Comparison of ENCODE assay signal across 8 cellular contexts in genomic region chr11:63680842-63681207, GRCh38. TPM values are rescaled to one million over a fixed set of nuclear protein-coding genes. Genes with fewer than 3 reads are reported as not detected.
DNase-seq lines count a peak whose midpoint lies in the region; ATAC-seq, FAIRE-seq and TF ChIP-seq lines count a peak whose summit lies in the region.

No MANE protein-coding gene starts in this region.

- TF ChIP-seq RAD21 in A549 (conservative IDR thresholded peaks at IDR 0.05 in 1 of 2, IDR thresholded peaks at IDR 0.05 in 1 of 2): no peak

- DNase-seq in A549 (ENCODE audit: low read depth in 1 of 2, low spot score in 1 of 2): no peak
- DNase-seq in RWPE2 (ENCODE audit: low spot score): no peak
- DNase-seq in choroid plexus epithelial cell (ENCODE audit: low read depth): no peak
- no peak for DNase-seq in upper lobe of right lung
- no peak for DNase-seq in GM10248 (ENCODE audit: extremely low spot score)

- no peak for FAIRE-seq in A549 (lab: Jason Lieb, UNC)

- no peak overlapping the region for H3K9ac ChIP-seq in muscle layer of colon (ENCODE audit: low read length)

- intact Hi-C loops in upper lobe of right lung (cut with DNase I): no loop called here

- peak overlapping the region; percentile 76 for H3K4me2 ChIP-seq in A549

- H3K4me1 ChIP-seq in A549: peaks cover 24% of the 10 kb centered on the region
- peaks cover 12% of the 10 kb centered on the region for H3K4me1 ChIP-seq in RWPE2 (ENCODE audit: insufficient read depth, poor library complexity, severe bottlenecking)
- peaks cover 16% of the 10 kb centered on the region for H3K4me1 ChIP-seq in muscle layer of colon (ENCODE audit: insufficient read depth, low read length)
- peaks cover 28% of the 10 kb centered on the region for H3K4me1 ChIP-seq in upper lobe of right lung

- no peak for TF ChIP-seq EP300 in A549 (IDR thresholded peaks at IDR 0.05)

- H3K9me3 ChIP-seq in A549: no peaks in the 10 kb centered on the region
- H3K9me3 ChIP-seq in RWPE2 (ENCODE audit: severe bottlenecking): no peaks in the 10 kb centered on the region
- H3K9me3 ChIP-seq in muscle layer of colon (ENCODE audit: low read length): no peaks in the 10 kb centered on the region
- no peaks in the 10 kb centered on the region for H3K9me3 ChIP-seq in upper lobe of right lung

- POLR2A ChIA-PET in A549 (lab: Yijun Ruan, JAX) (interaction anchor here (1.1 to 3.4 kb wide), 7 partner anchors 8 to 122 kb away, joined by 3 to 29 read pairs (median 3); partner anchors contain the start of gene ATL3), GM10248 (lab: Yijun Ruan, JAX) (interaction anchor here (1.3 kb wide), 1 partner anchor 10 kb away, joined by 5 read pairs; the partner anchor contains the start of gene ATL3)

- H3K4me3 ChIP-seq in A549: peak overlapping the region; percentile 23
- H3K4me3 ChIP-seq in RWPE2 (ENCODE audit: severe bottlenecking): peak overlapping the region; percentile 89
- H3K4me3 ChIP-seq in choroid plexus epithelial cell (ENCODE audit: low read depth, low read length): peak overlapping the region; percentile 55
- peak overlapping the region in 1 of 2 donors; percentile 81 for H3K4me3 ChIP-seq in muscle layer of colon (ENCODE audit: low read depth in 1 of 2, low read length in 2 of 2)
- H3K4me3 ChIP-seq in upper lobe of right lung: peak overlapping the region; percentile 92

- peak overlapping the region; percentile 66 to 83 for H3K27ac ChIP-seq in A549
- H3K27ac ChIP-seq in RWPE2 (ENCODE audit: poor library complexity, severe bottlenecking): peak overlapping the region; percentile 68
- H3K27ac ChIP-seq in muscle layer of colon (ENCODE audit: low read depth, low read length): peak overlapping the region; percentile 100
- peak overlapping the region; percentile 74 for H3K27ac ChIP-seq in upper lobe of right lung

- H3K27me3 ChIP-seq in RWPE2 (ENCODE audit: insufficient read depth, poor library complexity, severe bottlenecking) (no peaks in the 10 kb centered on the region), muscle layer of colon (ENCODE audit: control insufficient read depth in 1 of 2, insufficient read depth in 2 of 2, low read length in 2 of 2) (no peaks in the 10 kb centered on the region), upper lobe of right lung (no peaks in the 10 kb centered on the region)

- no peak for TF ChIP-seq POLR2A in A549 (IDR thresholded peaks at IDR 0.05; ENCODE audit: low read length)

- H3K36me3 ChIP-seq in RWPE2 (ENCODE audit: low read depth) (peaks cover 9% of the 10 kb centered on the region; the same call in 1 of the 2 replicates), muscle layer of colon (ENCODE audit: insufficient read depth, low read length) (no peaks in the 10 kb centered on the region), upper lobe of right lung (no peaks in the 10 kb centered on the region)

- TF ChIP-seq CTCF in A549 (IDR thresholded peaks at IDR 0.05) (no peak), RWPE2 (IDR thresholded peaks at IDR 0.05; ENCODE audit: poor library complexity, severe bottlenecking) (no peak), choroid plexus epithelial cell (conservative IDR thresholded peaks at IDR 0.05; ENCODE audit: low read depth, low read length) (no peak), upper lobe of right lung (IDR thresholded peaks at IDR 0.05) (no peak), GM10248 (IDR thresholded peaks at IDR 0.05; ENCODE audit: control extremely low read depth, extremely low read depth, low read depth, missing control alignments) (no peak)

- 27% methylated on average over 10 of the region's 10 CpGs for WGBS in A549 (ENCODE audit: missing lambda C conversion rate)

- CTCF ChIA-PET in A549 (lab: Yijun Ruan, JAX) (interaction anchor here (1.2 to 3.6 kb wide), 7 partner anchors 11 to 202 kb away, joined by 3 to 26 read pairs (median 6); partner anchors contain the start of gene ATL3), GM10248 (lab: Yijun Ruan, JAX) (interaction anchor here (0.8 to 3.5 kb wide), 12 partner anchors 8 to 775 kb away, joined by 3 to 17 read pairs (median 5); partner anchors contain the start of gene ATL3)

- peak; percentile 6 to 26; a peak in 5 of 6 replicates for ATAC-seq in A549
- peak; percentile 6 for ATAC-seq in GM21515 (IDR thresholded peaks at IDR 0.05; ENCODE audit: unreplicated experiment)
- peak; percentile 10 for ATAC-seq in RWPE2 (ENCODE audit: low read depth)
- ATAC-seq in upper lobe of right lung: no peak
- no peak for ATAC-seq in HG02678 (IDR thresholded peaks at IDR 0.05; ENCODE audit: unreplicated experiment)

TF ChIP-seq in A549, 52 proteins besides CTCF, POLR2A, EP300 and RAD21:
- TF ChIP-seq CBX8 (IDR thresholded peaks at IDR 0.05): no peak
- peak in 1 of 2 experiments; percentile 73; a peak in 2 of 4 replicates for TF ChIP-seq CEBPB (IDR thresholded peaks at IDR 0.05)

RNA-seq across cellular contexts. Expression of gene RTN3, which starts 0.5 kb away (rescaled TPM):
- polyA plus RNA-seq in A549 (2011; rRNA removed) (167 and 196 TPM in 2 replicates), A549 (2017; fragmentation: RNase III; extraction: RNeasy Plus Mini Kit Qiagen cat#74134 plus additional on column Dnase treatment) (101 to 108 TPM (median 108 TPM) in 3 replicates)
- polyA plus RNA-seq in A549 (2012; cell fraction: cytosol; rRNA removed): 42.7 and 53.8 TPM in 2 replicates
- 43.7 and 53.4 TPM in 2 replicates for polyA plus RNA-seq in A549 (2012; cell fraction: nucleus; rRNA removed)
- polyA minus RNA-seq in A549 (2011; rRNA and poly(A)+ RNA removed): 108 and 114 TPM in 2 replicates
- total RNA-seq in upper lobe of right lung: 116 TPM

RNA-seq across cellular contexts. Expression of gene ATL3, which starts 9.6 kb away (rescaled TPM):
- 45.4 and 50.8 TPM in 2 replicates for polyA plus RNA-seq in A549 (2011; rRNA removed)
- polyA plus RNA-seq in A549 (2012; cell fraction: cytosol; rRNA removed): 14.1 and 20.3 TPM in 2 replicates
- 13.2 and 16.5 TPM in 2 replicates for polyA plus RNA-seq in A549 (2012; cell fraction: nucleus; rRNA removed)
- 26.0 to 26.9 TPM (median 26.3 TPM) in 3 replicates for polyA plus RNA-seq in A549 (2017; fragmentation: RNase III; extraction: RNeasy Plus Mini Kit Qiagen cat#74134 plus additional on column Dnase treatment)
- 58.7 and 60.9 TPM in 2 replicates for polyA minus RNA-seq in A549 (2011; rRNA and poly(A)+ RNA removed)
- total RNA-seq in upper lobe of right lung: 78.6 TPM

Comparison
In these comparisons a context has a peak if more than half of its experiments do, and no peak if none do; other contexts are left out.
1. ATAC-seq: peak in A549 (2 of 2), GM21515 (single experiment) and RWPE2 (single experiment); none in upper lobe of right lung (single experiment) and HG02678 (single experiment).
2. Peak in every context shown above with its lines, with median percentiles within 50 percentile points of each other: H3K27ac ChIP-seq.